Comparison of ENCODE assay signal across 33 cellular contexts in genomic region chr11:95011376-95011775, GRCh38. TPM values are rescaled to one million over a fixed set of nuclear protein-coding genes. Genes with fewer than 3 reads are reported as not detected.
"Had no signal": no experiment of that assay in that cellular context is flagged by ENCODE, and none has a peak within 500 bp of the region (broad histone marks: within the 10 kb centered on the region; RNA-seq: fewer than 3 reads in every experiment).

No MANE protein-coding gene starts in this region.

- ATAC-seq: effector memory CD8-positive, alpha-beta T cell; esophagus mucosa; gastrocnemius medialis; heart right ventricle; left cardiac atrium; left lung; left ventricle myocardium superior; lower lobe of right lung; mucosa of descending colon; naive thymus-derived CD8-positive, alpha-beta T cell had no signal

- FAIRE-seq: islet of Langerhans, keratinocyte had no signal

- H3K27ac ChIP-seq: epithelial cell of prostate, esophagus squamous epithelium, gastrocnemius medialis, heart right ventricle, left lung, lower lobe of right lung had no signal

- H3K36me3 ChIP-seq: esophagus squamous epithelium, gastrocnemius medialis, heart right ventricle, left lung, lower lobe of right lung had no signal

- DNase-seq: cortex of kidney; effector CD8-positive, alpha-beta T cell; effector memory CD8-positive, alpha-beta T cell; endodermal cell; erythroblast; esophagus squamous epithelium; foreskin fibroblast; foreskin melanocyte; gastrocnemius medialis; glutamatergic neuron; head of caudate nucleus; heart right ventricle; hippocampal formation; left cardiac atrium; left lung; left ventricle myocardium superior; lower lobe of right lung; mesenchymal stem cell; mucosa of descending colon; naive B cell; naive thymus-derived CD8-positive, alpha-beta T cell had no signal

- H3K4me3 ChIP-seq: esophagus squamous epithelium, gastrocnemius medialis, heart right ventricle, left lung, lower lobe of right lung, mucosa of descending colon had no signal

- H3K9me3 ChIP-seq: esophagus squamous epithelium, gastrocnemius medialis, lower lobe of right lung, mucosa of descending colon had no signal

- H3K27me3 ChIP-seq: gastrocnemius medialis, left lung had no signal

- H3K4me1 ChIP-seq: esophagus squamous epithelium, gastrocnemius medialis, heart right ventricle, left lung, lower lobe of right lung had no signal

RNA-seq across cellular contexts. Expression of gene KDM4E, which starts 13.7 kb away (rescaled TPM):
- total RNA-seq: dermis microvascular lymphatic vessel endothelial cell; endodermal cell; esophagus mucosa; esophagus squamous epithelium; gastrocnemius medialis; glomerular endothelial cell; heart right ventricle; kidney epithelial cell; left cardiac atrium; left lung; left ventricle myocardium superior; lower leg skin; lower lobe of right lung; lung microvascular endothelial cell; mesenteric fat pad; mesothelial cell of epicardium; mucosa of descending colon; myocyte; naive thymus-derived CD8-positive, alpha-beta T cell had no signal
- polyA plus RNA-seq: heart right ventricle; keratinocyte; naive thymus-derived CD8-positive, alpha-beta T cell had no signal

RNA-seq across cellular contexts. Expression of gene KDM4F, which starts 37.8 kb away (rescaled TPM):
- total RNA-seq: dermis microvascular lymphatic vessel endothelial cell; endodermal cell; esophagus mucosa; esophagus squamous epithelium; gastrocnemius medialis; glomerular endothelial cell; heart right ventricle; kidney epithelial cell; left cardiac atrium; left lung; left ventricle myocardium superior; lower leg skin; lower lobe of right lung; lung microvascular endothelial cell; mesenteric fat pad; mesothelial cell of epicardium; mucosa of descending colon; myocyte; naive thymus-derived CD8-positive, alpha-beta T cell had no signal
- polyA plus RNA-seq: heart right ventricle; keratinocyte; naive thymus-derived CD8-positive, alpha-beta T cell had no signal
